36 cellular contexts compared by ENCODE assay signal in genomic region chr3:190786898-190787297, GRCh38.
"Had no signal": no experiment of that assay in that cellular context is flagged by ENCODE, and none has a peak within 500 bp of the region (broad histone marks: within the 10 kb centered on the region; RNA-seq: fewer than 3 reads in every experiment).

No MANE protein-coding gene starts in this region.

- DNase-seq: activated B cell treated with CpG ODN at 0.5 μM for 24 hours; activated CD4-positive, alpha-beta memory T cell treated with anti-CD3 and anti-CD28 coated beads for 36 hours; activated CD4-positive, alpha-beta T cell treated with anti-CD3 and anti-CD28 coated beads for 4 hours; activated CD4-positive, alpha-beta T cell treated with anti-CD3 and anti-CD28 coated beads, Interleukin-2, amount 10 ng/mL, durations not matched to agents 24 days and 14 days; activated CD4-positive, alpha-beta T cell treated with anti-CD3 and anti-CD28 coated beads, Interleukin-2, amount 50 U/mL, for 1 hour; activated CD4-positive, alpha-beta T cell treated with anti-CD3 and anti-CD28 coated beads, Interleukin-2, amount 50 U/mL, for 4 hours; activated CD4-positive, CD25-positive, alpha-beta regulatory T cell treated with anti-CD3 and anti-CD28 coated beads, Interleukin-2, amount 50 U/mL, for 72 hours; activated CD8-positive, alpha-beta memory T cell treated with anti-CD3 and anti-CD28 coated beads, Interleukin-2, amount 50 U/mL, for 4 hours; activated CD8-positive, alpha-beta T cell treated with anti-CD3 and anti-CD28 coated beads for 36 hours; activated effector memory CD4-positive, alpha-beta T cell treated with anti-CD3 and anti-CD28 coated beads, Interleukin-2, amount 50 U/mL, for 16 hours; activated gamma-delta T cell treated with Interleukin-2 at 50 U/mL for 16 hours; activated naive CD4-positive, alpha-beta T cell; activated naive CD4-positive, alpha-beta T cell treated with anti-CD3 and anti-CD28 coated beads for 36 hours; activated naive CD4-positive, alpha-beta T cell treated with anti-CD3 and anti-CD28 coated beads, Interleukin-2, amount 50 U/mL, for 16 hours; activated naive CD8-positive, alpha-beta T cell treated with anti-CD3 and anti-CD28 coated beads for 36 hours; activated T-cell treated with anti-CD3 and anti-CD28 coated beads for 4 hours; activated T-cell treated with anti-CD3 and anti-CD28 coated beads, Interleukin-2, amount 50 U/mL, for 1 hour; activated T-cell treated with anti-CD3 and anti-CD28 coated beads, Interleukin-2, amount 50 U/mL, for 4 hours; activated T-cell treated with anti-CD3 and anti-CD28 coated beads, Interleukin-2, amount 50 U/mL, for 72 hours; adrenal gland; amniotic stem cell; aorta; body of pancreas; brain microvascular endothelial cell; central memory CD4-positive, alpha-beta T cell; T-helper 1 cell; T-helper 2 cell; T-helper 9 cell had no signal

- ATAC-seq: activated CD8-positive, alpha-beta T cell treated with anti-CD3 and anti-CD28 coated beads for 36 hours; activated naive CD4-positive, alpha-beta T cell treated with anti-CD3 and anti-CD28 coated beads, Interleukin-2, amount 50 U/mL, for 72 hours; activated T-cell treated with anti-CD3 and anti-CD28 coated beads, Interleukin-2, amount 50 U/mL, for 4 hours; activated T-cell treated with anti-CD3 and anti-CD28 coated beads, Interleukin-2, amount 50 U/mL, for 72 hours; activated T-helper 17 cell treated with anti-CD3 and anti-CD28 coated beads, Interleukin-2, amount 50 U/mL, for 72 hours; body of pancreas had no signal

- H3K27ac Mint-ChIP-seq: activated B cell treated with CpG ODN at 0.5 μM for 24 hours; activated CD4-positive, alpha-beta memory T cell treated with anti-CD3 and anti-CD28 coated beads for 36 hours; activated CD4-positive, alpha-beta T cell treated with anti-CD3 and anti-CD28 coated beads, Interleukin-2, amount 10 ng/mL, durations not matched to agents 24 days and 14 days; activated CD8-positive, alpha-beta T cell treated with anti-CD3 and anti-CD28 coated beads for 36 hours; activated naive CD4-positive, alpha-beta T cell treated with anti-CD3 and anti-CD28 coated beads for 36 hours; activated naive CD4-positive, alpha-beta T cell treated with anti-CD3 and anti-CD28 coated beads, Interleukin-2, amount 50 U/mL, for 72 hours; activated naive CD8-positive, alpha-beta T cell treated with anti-CD3 and anti-CD28 coated beads for 36 hours; activated T-cell treated with anti-CD3 and anti-CD28 coated beads, Interleukin-2, amount 50 U/mL, for 72 hours; activated T-helper 1 cell treated with anti-CD3 and anti-CD28 coated beads, Interleukin-12 subunit alpha, Interleukin-12 subunit beta, Interleukin-2, Interleukin-4 antibody, amounts not matched to agents 30 ng/mL and 10 ng/mL and 1 ng/mL, durations not matched to agents 14 hours and 24 hours and 36 hours; activated T-helper 17 cell treated with anti-CD3 and anti-CD28 coated beads, Interleukin-2, amount 50 U/mL, for 72 hours; T-helper 1 cell treated with Interleukin-12 subunit alpha and Interleukin-12 subunit beta and Interleukin-4 antibody, amounts not matched to agents 30 μg/mL and 1 μg/mL, for 36 hours; T-helper 2 cell treated with Interferon-gamma antibody and Interleukin-4, amounts not matched to agents 5 μg/mL and 100 μg/mL, for 36 hours had no signal

- H3K4me3 Mint-ChIP-seq: activated B cell treated with CpG ODN at 0.5 μM for 24 hours; activated CD4-positive, alpha-beta memory T cell treated with anti-CD3 and anti-CD28 coated beads for 36 hours; activated CD4-positive, alpha-beta T cell treated with anti-CD3 and anti-CD28 coated beads, Interleukin-2, amount 10 ng/mL, durations not matched to agents 24 days and 14 days; activated CD8-positive, alpha-beta T cell treated with anti-CD3 and anti-CD28 coated beads for 36 hours; activated naive CD4-positive, alpha-beta T cell treated with anti-CD3 and anti-CD28 coated beads for 36 hours; activated naive CD8-positive, alpha-beta T cell treated with anti-CD3 and anti-CD28 coated beads for 36 hours; activated T-cell treated with anti-CD3 and anti-CD28 coated beads, Interleukin-2, amount 50 U/mL, for 4 hours; activated T-cell treated with anti-CD3 and anti-CD28 coated beads, Interleukin-2, amount 50 U/mL, for 72 hours; activated T-helper 1 cell treated with anti-CD3 and anti-CD28 coated beads, Interleukin-12 subunit alpha, Interleukin-12 subunit beta, Interleukin-2, Interleukin-4 antibody, amounts not matched to agents 30 ng/mL and 10 ng/mL and 1 ng/mL, durations not matched to agents 14 hours and 24 hours and 36 hours; activated T-helper 17 cell treated with anti-CD3 and anti-CD28 coated beads, Interleukin-2, amount 50 U/mL, for 72 hours; T-helper 1 cell treated with Interleukin-12 subunit alpha and Interleukin-12 subunit beta and Interleukin-4 antibody, amounts not matched to agents 30 μg/mL and 1 μg/mL, for 36 hours; T-helper 2 cell treated with Interferon-gamma antibody and Interleukin-4, amounts not matched to agents 5 μg/mL and 100 μg/mL, for 36 hours had no signal

- H3K27me3 ChIP-seq: body of pancreas, brain microvascular endothelial cell had no signal

- H3K4me1 ChIP-seq: adrenal gland had no signal

- H3K36me3 ChIP-seq: adrenal gland, brain microvascular endothelial cell had no signal

- H3K4me1 Mint-ChIP-seq: activated B cell treated with CpG ODN at 0.5 μM for 24 hours; activated CD4-positive, alpha-beta T cell treated with anti-CD3 and anti-CD28 coated beads, Interleukin-2, amount 10 ng/mL, durations not matched to agents 24 days and 14 days; activated naive CD8-positive, alpha-beta T cell treated with anti-CD3 and anti-CD28 coated beads for 36 hours; activated T-helper 17 cell treated with anti-CD3 and anti-CD28 coated beads, Interleukin-2, amount 50 U/mL, for 72 hours had no signal

- H3K9me3 ChIP-seq: body of pancreas had no signal

- H3K4me3 ChIP-seq: adrenal gland, body of pancreas had no signal

- H3K27ac ChIP-seq: adrenal gland, body of pancreas, brain microvascular endothelial cell, VCaP had no signal

- H3K9me3 Mint-ChIP-seq: activated B cell treated with CpG ODN at 0.5 μM for 24 hours; activated CD4-positive, alpha-beta memory T cell treated with anti-CD3 and anti-CD28 coated beads for 36 hours; activated CD4-positive, alpha-beta T cell treated with anti-CD3 and anti-CD28 coated beads, Interleukin-2, amount 10 ng/mL, durations not matched to agents 24 days and 14 days; activated CD8-positive, alpha-beta T cell treated with anti-CD3 and anti-CD28 coated beads for 36 hours; activated naive CD4-positive, alpha-beta T cell treated with anti-CD3 and anti-CD28 coated beads for 36 hours; activated naive CD8-positive, alpha-beta T cell treated with anti-CD3 and anti-CD28 coated beads for 36 hours; activated T-cell treated with anti-CD3 and anti-CD28 coated beads, Interleukin-2, amount 50 U/mL, for 4 hours; activated T-cell treated with anti-CD3 and anti-CD28 coated beads, Interleukin-2, amount 50 U/mL, for 72 hours; activated T-helper 1 cell treated with anti-CD3 and anti-CD28 coated beads, Interleukin-12 subunit alpha, Interleukin-12 subunit beta, Interleukin-2, Interleukin-4 antibody, amounts not matched to agents 30 ng/mL and 10 ng/mL and 1 ng/mL, durations not matched to agents 14 hours and 24 hours and 36 hours; activated T-helper 17 cell treated with anti-CD3 and anti-CD28 coated beads, Interleukin-2, amount 50 U/mL, for 72 hours; T-helper 1 cell treated with Interleukin-12 subunit alpha and Interleukin-12 subunit beta and Interleukin-4 antibody, amounts not matched to agents 30 μg/mL and 1 μg/mL, for 36 hours; T-helper 2 cell treated with Interferon-gamma antibody and Interleukin-4, amounts not matched to agents 5 μg/mL and 100 μg/mL, for 36 hours had no signal

- FAIRE-seq: astrocyte, TTC549 had no signal

- H3K36me3 Mint-ChIP-seq: activated CD4-positive, alpha-beta memory T cell treated with anti-CD3 and anti-CD28 coated beads for 36 hours; activated naive CD4-positive, alpha-beta T cell treated with anti-CD3 and anti-CD28 coated beads, Interleukin-2, amount 50 U/mL, for 72 hours; activated naive CD8-positive, alpha-beta T cell treated with anti-CD3 and anti-CD28 coated beads for 36 hours had no signal

- H3K27me3 Mint-ChIP-seq: activated B cell treated with CpG ODN at 0.5 μM for 24 hours; activated CD4-positive, alpha-beta memory T cell treated with anti-CD3 and anti-CD28 coated beads for 36 hours; activated CD4-positive, alpha-beta T cell treated with anti-CD3 and anti-CD28 coated beads, Interleukin-2, amount 10 ng/mL, durations not matched to agents 24 days and 14 days; activated CD8-positive, alpha-beta T cell treated with anti-CD3 and anti-CD28 coated beads for 36 hours; activated naive CD8-positive, alpha-beta T cell treated with anti-CD3 and anti-CD28 coated beads for 36 hours; activated T-helper 17 cell treated with anti-CD3 and anti-CD28 coated beads, Interleukin-2, amount 50 U/mL, for 72 hours had no signal
